23 cellular contexts compared by ENCODE assay signal in genomic region chr10:130481076-130481930, GRCh38.
"Had no signal": no experiment of that assay in that cellular context is flagged by ENCODE, and none has a peak within 500 bp of the region (broad histone marks: within the 10 kb centered on the region; RNA-seq: fewer than 3 reads in every experiment).

No MANE protein-coding gene starts in this region.

- H3K36me3 Mint-ChIP-seq: immature natural killer cell; memory B cell; mesothelial cell of epicardium; naive B cell; stimulated activated effector memory CD8-positive, alpha-beta T cell treated with anti-CD3 and anti-CD28 coated beads, Interleukin-12 subunit alpha, Interleukin-12 subunit beta, amount 100 ng/mL, for 72 hours had no signal

- H3K4me1 Mint-ChIP-seq: central memory CD8-positive, alpha-beta T cell; immature natural killer cell; memory B cell; mesothelial cell of epicardium; naive B cell; stimulated activated effector memory CD8-positive, alpha-beta T cell treated with anti-CD3 and anti-CD28 coated beads, Interleukin-12 subunit alpha, Interleukin-12 subunit beta, amount 100 ng/mL, for 72 hours had no signal

- H3K27me3 ChIP-seq: pancreas, thyroid gland had no signal

- H3K4me3 Mint-ChIP-seq: central memory CD8-positive, alpha-beta T cell; effector memory CD8-positive, alpha-beta T cell; immature natural killer cell; memory B cell; mesothelial cell of epicardium; nephron progenitor cell; stimulated activated effector memory CD8-positive, alpha-beta T cell treated with anti-CD3 and anti-CD28 coated beads, Interleukin-12 subunit alpha, Interleukin-12 subunit beta, amount 100 ng/mL, for 72 hours had no signal

- H3K4me3 ChIP-seq: lung, mucosa of descending colon, pancreas, stomach, thyroid gland had no signal

- DNase-seq: cortex of kidney; effector memory CD8-positive, alpha-beta T cell; erythroblast; immature natural killer cell; left ventricle myocardium superior; mucosa of descending colon; naive B cell; nephron progenitor cell; occipital lobe; pancreas; stimulated activated CD4-positive, alpha-beta T cell treated with anti-CD3 and anti-CD28 coated beads, Interleukin-2, amount 100 ng/mL, for 24 hours; stimulated activated CD4-positive, alpha-beta T cell treated with anti-CD3 and anti-CD28 coated beads, Interleukin-4, amount 100 ng/mL, for 24 hours; stimulated activated naive CD4-positive, alpha-beta T cell treated with Interleukin-2 at 50 U/mL for 16 hours; stomach; thyroid gland; trophoblast cell had no signal

- ATAC-seq: effector memory CD8-positive, alpha-beta T cell; left ventricle myocardium superior; mucosa of descending colon; pancreas; sciatic nerve; stimulated activated effector memory CD8-positive, alpha-beta T cell treated with anti-CD3 and anti-CD28 coated beads, Interleukin-12 subunit alpha, Interleukin-12 subunit beta, amount 100 ng/mL, for 72 hours had no signal

- H3K4me1 ChIP-seq: pancreas, stomach, thyroid gland had no signal

- H3K27me3 Mint-ChIP-seq: central memory CD8-positive, alpha-beta T cell; effector memory CD8-positive, alpha-beta T cell; memory B cell; naive B cell had no signal

- H3K27ac ChIP-seq: pancreas, stomach, thyroid gland had no signal

- H3K9me3 ChIP-seq: pancreas, thyroid gland had no signal

- H3K9me3 Mint-ChIP-seq: central memory CD8-positive, alpha-beta T cell; effector memory CD8-positive, alpha-beta T cell; immature natural killer cell; memory B cell; mesothelial cell of epicardium; nephron progenitor cell; stimulated activated effector memory CD8-positive, alpha-beta T cell treated with anti-CD3 and anti-CD28 coated beads, Interleukin-12 subunit alpha, Interleukin-12 subunit beta, amount 100 ng/mL, for 72 hours had no signal

- H3K27ac Mint-ChIP-seq: effector memory CD8-positive, alpha-beta T cell; immature natural killer cell; memory B cell; mesothelial cell of epicardium; naive B cell; nephron progenitor cell; progenitor cell of endocrine pancreas; stimulated activated effector memory CD8-positive, alpha-beta T cell treated with anti-CD3 and anti-CD28 coated beads, Interleukin-12 subunit alpha, Interleukin-12 subunit beta, amount 100 ng/mL, for 72 hours had no signal

- H3K36me3 ChIP-seq: pancreas, stomach, thyroid gland had no signal
